In genomic region chrX:150767475-150768131, GRCh38 we compare ENCODE assay signal across 10 cellular contexts.
DNase-seq lines count a peak whose midpoint lies in the region; ATAC-seq, FAIRE-seq and TF ChIP-seq lines count a peak whose summit lies in the region.
"Had no signal": no experiment of that assay in that cellular context is flagged by ENCODE, and none has a peak within 500 bp of the region (broad histone marks: within the 10 kb centered on the region; RNA-seq: fewer than 3 reads in every experiment).

No MANE protein-coding gene starts in this region.

- H3K27ac Mint-ChIP-seq in activated CD4-positive, alpha-beta T cell treated with anti-CD3 and anti-CD28 coated beads for 36 hours = no peak overlapping the region
- H3K27ac Mint-ChIP-seq in activated CD4-positive, alpha-beta T cell treated with anti-CD3 and anti-CD28 coated beads, Interleukin-2, amount 10 ng/mL, durations not matched to agents 7 days and 5 days = no peak overlapping the region

- POLR2A ChIA-PET in activated CD4-positive, alpha-beta T cell treated with anti-CD3 and anti-CD28 coated beads for 36 hours (lab: Charles Lee) = no interaction called here
- POLR2A ChIA-PET in activated CD4-positive, alpha-beta T cell treated with anti-CD3 and anti-CD28 coated beads, Interleukin-2, amount 10 ng/mL, durations not matched to agents 7 days and 5 days (lab: Charles Lee) = interaction anchor here (0.6 kb wide), 1 partner anchor 314 kb away, joined by 3 read pairs; no protein-coding TSS in a partner anchor

- H3K36me3 Mint-ChIP-seq in activated CD4-positive, alpha-beta T cell treated with anti-CD3 and anti-CD28 coated beads for 36 hours (ENCODE audit: low read depth) = no peaks in the 10 kb centered on the region
- H3K36me3 Mint-ChIP-seq in activated CD4-positive, alpha-beta T cell treated with anti-CD3 and anti-CD28 coated beads, Interleukin-2, amount 10 ng/mL, durations not matched to agents 7 days and 5 days (ENCODE audit: low read depth) = no peaks in the 10 kb centered on the region

- H3K4me3 Mint-ChIP-seq in activated CD4-positive, alpha-beta T cell treated with anti-CD3 and anti-CD28 coated beads for 36 hours = no peak overlapping the region
- no peak overlapping the region for H3K4me3 Mint-ChIP-seq in activated CD4-positive, alpha-beta T cell treated with anti-CD3 and anti-CD28 coated beads, Interleukin-2, amount 10 ng/mL, durations not matched to agents 7 days and 5 days
- H3K4me3 Mint-ChIP-seq: brain had no signal

- H3K4me3 ChIP-seq in NB4 (ENCODE audit: low read depth, low read length) (peak overlapping the region; percentile 34), cardiac fibroblast (replicated peaks in 1 of 2; ENCODE audit: low read depth in 2 of 2, low read length in 2 of 2) (no peak overlapping the region)

- CTCF ChIA-PET in activated CD4-positive, alpha-beta T cell treated with anti-CD3 and anti-CD28 coated beads for 36 hours (lab: Charles Lee) = interaction anchor here (0.6 kb wide), 1 partner anchor 8 kb away, joined by 3 read pairs; no protein-coding TSS in a partner anchor
- CTCF ChIA-PET in activated CD4-positive, alpha-beta T cell treated with anti-CD3 and anti-CD28 coated beads, Interleukin-2, amount 10 ng/mL, durations not matched to agents 7 days and 5 days (lab: Charles Lee) = interaction anchor here (1.0 to 1.2 kb wide), 2 partner anchors 126 to 314 kb away, joined by 3 read pairs; no protein-coding TSS in a partner anchor

- no peak for TF ChIP-seq CTCF in NB4 (IDR thresholded peaks at IDR 0.05; ENCODE audit: low read depth, low read length)
- no peak for TF ChIP-seq CTCF in cardiac fibroblast (IDR thresholded peaks at IDR 0.05; ENCODE audit: low read depth, low read length)

- no peak for TF ChIP-seq POLR2A in NB4 (IDR thresholded peaks at IDR 0.05; ENCODE audit: extremely low read depth, insufficient read length)
- no peak for TF ChIP-seq POLR2A in GM12891 (IDR thresholded peaks at IDR 0.05; ENCODE audit: low read depth, low read length)

- intact Hi-C loops in activated CD4-positive, alpha-beta T cell treated with anti-CD3 and anti-CD28 coated beads for 36 hours (cut with DNase I, micrococcal nuclease) = no loop called here

- no peak for FAIRE-seq in GM12891 (lab: Jason Lieb, UNC)

- peaks cover 9% of the 10 kb centered on the region for H3K4me1 Mint-ChIP-seq in activated CD4-positive, alpha-beta T cell treated with anti-CD3 and anti-CD28 coated beads for 36 hours
- no peaks in the 10 kb centered on the region for H3K4me1 Mint-ChIP-seq in activated CD4-positive, alpha-beta T cell treated with anti-CD3 and anti-CD28 coated beads, Interleukin-2, amount 10 ng/mL, durations not matched to agents 7 days and 5 days

- H3K9me3 Mint-ChIP-seq in activated CD4-positive, alpha-beta T cell treated with anti-CD3 and anti-CD28 coated beads for 36 hours (ENCODE audit: low read depth) = no peaks in the 10 kb centered on the region
- H3K9me3 Mint-ChIP-seq in activated CD4-positive, alpha-beta T cell treated with anti-CD3 and anti-CD28 coated beads, Interleukin-2, amount 10 ng/mL, durations not matched to agents 7 days and 5 days = no peaks in the 10 kb centered on the region

- ATAC-seq in activated CD4-positive, alpha-beta T cell treated with anti-CD3 and anti-CD28 coated beads for 36 hours = peak; percentile 81

- no peaks in the 10 kb centered on the region for H3K27me3 Mint-ChIP-seq in activated CD4-positive, alpha-beta T cell treated with anti-CD3 and anti-CD28 coated beads for 36 hours
- H3K27me3 Mint-ChIP-seq in activated CD4-positive, alpha-beta T cell treated with anti-CD3 and anti-CD28 coated beads, Interleukin-2, amount 10 ng/mL, durations not matched to agents 7 days and 5 days = no peaks in the 10 kb centered on the region

- peak; percentile 30 for DNase-seq in activated CD4-positive, alpha-beta T cell treated with anti-CD3 and anti-CD28 coated beads for 36 hours
- no peak for DNase-seq in activated CD4-positive, alpha-beta T cell treated with anti-CD3 and anti-CD28 coated beads, Interleukin-2, amount 10 ng/mL, durations not matched to agents 7 days and 5 days
- DNase-seq in NB4 (ENCODE audit: low read depth) (peak; percentile 96), cardiac fibroblast (ENCODE audit: low read depth in 2 of 2) (peak; percentile 84), renal cortical epithelial cell (ENCODE audit: low read depth) (peak; percentile 27), GM12891 (ENCODE audit: insufficient read length, low spot score) (no peak), T-helper 9 cell (no peak), NCI-H2107 (lab: John Stamatoyannopoulos, UW) (no peak)
- DNase-seq: ACHN had no signal

TF ChIP-seq in GM12891, 5 proteins besides CTCF, POLR2A, EP300 and RAD21:
- no peak for TF ChIP-seq POLR2AphosphoS5 (IDR thresholded peaks at IDR 0.05; ENCODE audit: low read depth, low read length)
- no peak for TF ChIP-seq PAX5 (IDR thresholded peaks at IDR 0.05; ENCODE audit: insufficient read depth, low read length, severe bottlenecking)
- no peak for TF ChIP-seq TAF1 (IDR thresholded peaks at IDR 0.05; ENCODE audit: low read depth, low read length)
- TF ChIP-seq POU2F2 (IDR thresholded peaks at IDR 0.05; ENCODE audit: low read depth, low read length) = no peak
- TF ChIP-seq SPI1 (IDR thresholded peaks at IDR 0.05; ENCODE audit: low read depth, low read length) = no peak

Comparison
In these comparisons a context has a peak if more than half of its experiments do, and no peak if none do; other contexts are left out.
1. DNase-seq: peak in activated CD4-positive, alpha-beta T cell treated with anti-CD3 and anti-CD28 coated beads for 36 hours (single experiment), NB4 (single experiment), cardiac fibroblast (2 of 2) and renal cortical epithelial cell (single experiment); none in activated CD4-positive, alpha-beta T cell treated with anti-CD3 and anti-CD28 coated beads, Interleukin-2, amount 10 ng/mL, durations not matched to agents 7 days and 5 days (single experiment), GM12891 (single experiment), T-helper 9 cell (single experiment) and NCI-H2107 (single experiment).